Comparison of ENCODE assay signal across 1 cellular context in genomic region chr10:3225589-3225988, GRCh38.
TF ChIP-seq lines count a peak whose summit lies in the region.

No MANE protein-coding gene starts in this region.

TF ChIP-seq in SK-N-SH, 30 proteins besides CTCF, POLR2A, EP300 and RAD21 (continued from another document):
- TF ChIP-seq REST (IDR thresholded peaks at IDR 0.05; ENCODE audit: low read depth, low read length) (no peak), JUND (IDR thresholded peaks at IDR 0.05) (peak; percentile 66), CHD2 (IDR thresholded peaks at IDR 0.05; ENCODE audit: low read length, partially characterized antibody) (no peak), USF1 (IDR thresholded peaks at IDR 0.05; ENCODE audit: borderline replicate concordance, low read depth) (no peak), POLR2AphosphoS5 (IDR thresholded peaks at IDR 0.05; ENCODE audit: low read depth, low read length) (peak; percentile 14; the same call in 1 of the 2 replicates), FOXJ3 (CRISPR knock-in tag; IDR thresholded peaks at IDR 0.05) (no peak), MEF2A (IDR thresholded peaks at IDR 0.05; ENCODE audit: borderline replicate concordance, low read depth) (peak; percentile 12; the same call in 1 of the 2 replicates), GABPA (IDR thresholded peaks at IDR 0.05; ENCODE audit: low read depth) (no peak), ELF1 (IDR thresholded peaks at IDR 0.05) (no peak), MAX (IDR thresholded peaks at IDR 0.05; ENCODE audit: low read depth) (no peak), TAF1 (IDR thresholded peaks at IDR 0.05; ENCODE audit: borderline replicate concordance, low read depth, low read length) (no peak), RXRA (IDR thresholded peaks at IDR 0.05; ENCODE audit: borderline replicate concordance, low read depth) (no peak), SIN3A (IDR thresholded peaks at IDR 0.05; ENCODE audit: borderline replicate concordance, low read depth, low read length) (no peak), EZH2phosphoT487 (IDR thresholded peaks at IDR 0.05; ENCODE audit: borderline replicate concordance, low read depth) (no peak), NFIC (IDR thresholded peaks at IDR 0.05; ENCODE audit: borderline replicate concordance) (peak; percentile 69; the same call in 1 of the 2 replicates), PBX3 (IDR thresholded peaks at IDR 0.05) (peak; percentile 75), FOXM1 (IDR thresholded peaks at IDR 0.05; ENCODE audit: low read depth) (no peak), FOSL2 (IDR thresholded peaks at IDR 0.05; ENCODE audit: borderline replicate concordance, low read depth) (peak; percentile 59), TEAD4 (IDR thresholded peaks at IDR 0.05; ENCODE audit: borderline replicate concordance, insufficient read depth) (peak; percentile 65; the same call in 1 of the 2 replicates)
